Comparison of ENCODE assay signal across 11 cellular contexts in the genomic region with DNA sequence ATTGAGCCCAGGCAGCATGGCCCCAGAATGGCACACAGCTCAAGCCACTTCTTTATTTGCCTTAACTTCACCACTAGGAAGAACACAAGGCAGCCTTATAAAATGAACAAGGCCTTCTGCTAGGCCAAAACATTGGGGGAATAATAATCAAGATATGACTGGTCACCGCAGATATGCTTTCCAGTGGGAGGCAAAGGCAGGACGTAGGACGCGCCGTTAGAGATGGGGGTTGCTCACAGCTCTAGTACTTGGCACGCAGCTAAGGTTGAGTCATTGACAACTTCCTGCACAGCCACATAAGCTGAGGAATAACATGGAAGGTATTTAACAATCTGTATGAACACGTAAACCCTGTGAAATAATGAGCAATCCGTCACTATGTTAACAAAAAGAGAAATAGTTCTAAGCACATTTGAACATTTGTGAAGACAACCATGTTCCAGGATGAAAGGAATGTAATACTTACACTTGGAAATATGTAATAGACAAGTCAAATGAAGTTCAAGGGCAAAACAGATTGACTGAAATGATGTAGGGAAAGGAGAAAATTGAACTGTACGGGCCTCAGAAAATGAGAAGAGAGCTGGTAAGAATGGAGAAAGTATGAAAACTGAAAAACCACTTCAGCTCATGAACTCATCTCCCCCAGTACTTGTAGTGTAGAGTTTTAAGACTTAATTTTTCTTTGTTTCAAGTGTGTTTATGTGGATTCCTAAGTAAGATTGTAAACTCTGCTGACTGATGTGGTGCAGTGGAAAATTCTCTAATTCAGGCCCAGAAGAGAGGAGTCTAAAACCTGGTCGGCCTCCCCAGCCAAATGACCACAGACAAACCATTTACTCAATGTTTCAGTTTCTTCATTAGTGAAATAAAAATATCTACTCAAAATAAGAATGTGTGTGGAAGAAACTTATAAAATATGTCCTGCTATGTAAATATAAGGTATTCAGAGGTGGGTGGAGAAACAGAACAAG. TPM values are rescaled to one million over a fixed set of nuclear protein-coding genes. Genes with fewer than 3 reads are reported as not detected.
DNase-seq lines count a peak whose midpoint lies in the region; TF ChIP-seq lines count a peak whose summit lies in the region.
"Had no signal": no experiment of that assay in that cellular context is flagged by ENCODE, and none has a peak within 500 bp of the region (broad histone marks: within the 10 kb centered on the region; RNA-seq: fewer than 3 reads in every experiment).

No MANE protein-coding gene starts in this region.

- no peak overlapping the region for H2AFZ ChIP-seq in OCI-LY7 (ENCODE audit: low read length)
- H2AFZ ChIP-seq: parathyroid adenoma had no signal

- CTCF ChIA-PET in RWPE1 (lab: Yijun Ruan, JAX) (interaction anchor here (0.7 to 2.0 kb wide), 2 partner anchors 29 to 161 kb away, joined by 3 to 4 read pairs; no protein-coding TSS in a partner anchor), OCI-LY7 (lab: Charles Lee; ENCODE audit: unreplicated experiment) (no interaction called here)

- H3K79me2 ChIP-seq in OCI-LY7 (ENCODE audit: insufficient read depth, low read depth, low read length) = no peaks in the 10 kb centered on the region
- H3K79me2 ChIP-seq: parathyroid adenoma had no signal

- no peaks in the 10 kb centered on the region for H3K9me3 ChIP-seq in spleen
- H3K9me3 ChIP-seq in OCI-LY7 (ENCODE audit: low read length) = no peaks in the 10 kb centered on the region
- H3K9me3 ChIP-seq: BLaER1 treated with 17β-estradiol and CSF1 and Interleukin-3, amounts not matched to agents 10 nM and 100 nM; tibial nerve had no signal

- no TSS peak for BruUV-seq in OCI-LY7 (replicated peaks; lab: Mats Ljungman, UMichigan)

- H3K4me3 ChIP-seq in spleen = no peak overlapping the region
- H3K4me3 ChIP-seq in OCI-LY7 (ENCODE audit: low read depth, low read length, poor library complexity, severe bottlenecking) = no peak overlapping the region
- H3K4me3 ChIP-seq: BLaER1 treated with 17β-estradiol and CSF1 and Interleukin-3, amounts not matched to agents 10 nM and 100 nM; tibial nerve had no signal

- peaks cover 0 to 4% (median 0%) of the 10 kb centered on the region in 6 donors for H3K4me1 ChIP-seq in spleen
- H3K4me1 ChIP-seq in OCI-LY7 (ENCODE audit: insufficient read depth, low read length, poor library complexity, severe bottlenecking) = no peaks in the 10 kb centered on the region
- H3K4me1 ChIP-seq: BLaER1 treated with 17β-estradiol and CSF1 and Interleukin-3, amounts not matched to agents 10 nM and 100 nM; parathyroid adenoma; tibial nerve had no signal

- no peak for DNase-seq in activated T-cell treated with anti-CD3 and anti-CD28 coated beads, Interleukin-2, amount 50 U/mL, for 24 hours
- DNase-seq in activated T-cell treated with anti-CD3 and anti-CD28 coated beads, Interleukin-2, amount 50 U/mL, for 1 hour = no peak
- DNase-seq in RWPE1 (ENCODE audit: low spot score) (peak; percentile 80), fibroblast of gingiva (ENCODE audit: low read depth) (peak; percentile 54), spleen (peak; percentile 67), NCI-H748 treated with DMSO at 0.1 percent for 48 hours (lab: John Stamatoyannopoulos, UW) (no peak), cortex of kidney (lab: John Stamatoyannopoulos, UW) (no peak), OCI-LY7 (ENCODE audit: low spot score) (no peak)

- H3K27ac Mint-ChIP-seq in activated T-cell treated with anti-CD3 and anti-CD28 coated beads, Interleukin-2, amount 50 U/mL, for 24 hours = peak overlapping the region; percentile 24

- no peak for TF ChIP-seq POLR2A in spleen (IDR thresholded peaks at IDR 0.05)

- H3K27me3 ChIP-seq in spleen (replicated peaks in 1 of 7) = no peaks in the 10 kb centered on the region
- H3K27me3 ChIP-seq: BLaER1 treated with 17β-estradiol and CSF1 and Interleukin-3, amounts not matched to agents 10 nM and 100 nM; tibial nerve had no signal

- no peaks in the 10 kb centered on the region for H4K20me1 ChIP-seq in OCI-LY7 (ENCODE audit: insufficient read depth, low read length)
- H4K20me1 ChIP-seq: BLaER1 treated with 17β-estradiol and CSF1 and Interleukin-3, amounts not matched to agents 10 nM and 100 nM had no signal

- H3K4me1 Mint-ChIP-seq in activated T-cell treated with anti-CD3 and anti-CD28 coated beads, Interleukin-2, amount 50 U/mL, for 24 hours (ENCODE audit: low read depth) = peaks cover 7% of the 10 kb centered on the region

- H3K9me3 Mint-ChIP-seq in activated T-cell treated with anti-CD3 and anti-CD28 coated beads, Interleukin-2, amount 50 U/mL, for 24 hours = no peaks in the 10 kb centered on the region

- peaks cover 5% of the 10 kb centered on the region for H3K27me3 Mint-ChIP-seq in activated T-cell treated with anti-CD3 and anti-CD28 coated beads, Interleukin-2, amount 50 U/mL, for 24 hours

- H3K4me3 Mint-ChIP-seq in activated T-cell treated with anti-CD3 and anti-CD28 coated beads, Interleukin-2, amount 50 U/mL, for 24 hours = no peak overlapping the region

- intact Hi-C loops in spleen (cut with DNase I; ENCODE audit: low total_unique reads) = no loop called here
- intact Hi-C loops in OCI-LY7 (cut with micrococcal nuclease; ENCODE audit: unreplicated experiment) = no loop called here

- H3K36me3 ChIP-seq in spleen (no peaks in the 10 kb centered on the region), OCI-LY7 (ENCODE audit: insufficient read depth, low read length) (no peaks in the 10 kb centered on the region)
- H3K36me3 ChIP-seq: BLaER1 treated with 17β-estradiol and CSF1 and Interleukin-3, amounts not matched to agents 10 nM and 100 nM; tibial nerve had no signal

- 44 to 76% (median 66%) methylated on average over 10 of the region's 10 CpGs for WGBS in spleen, 5 donors

- POLR2A ChIA-PET in RWPE1 (lab: Yijun Ruan, JAX; ENCODE audit: low non-redundant PET) = interaction anchor here (0.9 kb wide), 1 partner anchor 161 kb away, joined by 4 read pairs; no protein-coding TSS in a partner anchor
- POLR2A ChIA-PET in OCI-LY7 (lab: Charles Lee) = interaction anchor here (0.7 to 1.3 kb wide), 2 partner anchors 10 to 413 kb away, joined by 3 to 4 read pairs; no protein-coding TSS in a partner anchor

- H3K36me3 Mint-ChIP-seq in activated T-cell treated with anti-CD3 and anti-CD28 coated beads, Interleukin-2, amount 50 U/mL, for 24 hours (ENCODE audit: low read depth) = no peaks in the 10 kb centered on the region

- H3K27ac ChIP-seq in RWPE1 (peak overlapping the region; percentile 72), spleen (peak overlapping the region in 6 of 8 donors; percentile 21 to 44 (median 38)), OCI-LY7 (ENCODE audit: low read depth, low read length, poor library complexity, severe bottlenecking) (no peak overlapping the region)
- H3K27ac ChIP-seq: BLaER1 treated with 17β-estradiol and CSF1 and Interleukin-3, amounts not matched to agents 10 nM and 100 nM; parathyroid adenoma; tibial nerve had no signal

- TF ChIP-seq CTCF in RWPE1 (conservative IDR thresholded peaks at IDR 0.05; ENCODE audit: low read depth) (no peak), spleen (IDR thresholded peaks at IDR 0.05 in 8 of 11, conservative IDR thresholded peaks at IDR 0.05 in 3 of 11) (no peak), OCI-LY7 (conservative IDR thresholded peaks at IDR 0.05; ENCODE audit: low read length) (no peak)

- H3K9me2 ChIP-seq in OCI-LY7 (ENCODE audit: insufficient read depth, low read length) = no peaks in the 10 kb centered on the region

- H3K4me2 ChIP-seq in OCI-LY7 (ENCODE audit: low read length) = no peak overlapping the region
- H3K4me2 ChIP-seq: BLaER1 treated with 17β-estradiol and CSF1 and Interleukin-3, amounts not matched to agents 10 nM and 100 nM had no signal

RNA-seq across cellular contexts. Expression of gene CCDC91, which starts 59.3 kb away (rescaled TPM):
- 10 to 100 TPM; 34.2 to 65.9 (median 46.5) TPM for total RNA-seq in spleen
- polyA plus RNA-seq in spleen = 10 to 100 TPM; 12.8 to 16.0 (median 13.3) TPM
- 15.8 and 17.7 TPM in 2 replicates for total RNA-seq in OCI-LY7 (2014; rRNA removed; shearing (Covaris generic))
- total RNA-seq in OCI-LY7 (2022) = 23.8 and 26.2 TPM in 2 replicates

Comparison
In these comparisons a context has a peak if more than half of its experiments do, and no peak if none do; other contexts are left out.
1. DNase-seq: peak in RWPE1 (single experiment), fibroblast of gingiva (single experiment) and spleen (single experiment); none in activated T-cell treated with anti-CD3 and anti-CD28 coated beads, Interleukin-2, amount 50 U/mL, for 24 hours (single experiment), activated T-cell treated with anti-CD3 and anti-CD28 coated beads, Interleukin-2, amount 50 U/mL, for 1 hour (single experiment), NCI-H748 treated with DMSO at 0.1 percent for 48 hours (single experiment), cortex of kidney (single experiment) and OCI-LY7 (single experiment).